In genomic region chr11:109865558-109866186, GRCh38 we compare ENCODE assay signal across 10 cellular contexts.
DNase-seq lines count a peak whose midpoint lies in the region; ATAC-seq and TF ChIP-seq lines count a peak whose summit lies in the region.
"Had no signal": no experiment of that assay in that cellular context is flagged by ENCODE, and none has a peak within 500 bp of the region (broad histone marks: within the 10 kb centered on the region; RNA-seq: fewer than 3 reads in every experiment).

No MANE protein-coding gene starts in this region.

- no peaks in the 10 kb centered on the region for H3K9me3 ChIP-seq in MM.1S (replicated peaks; ENCODE audit: insufficient read depth, low read length)

- no peaks in the 10 kb centered on the region for H3K36me3 Mint-ChIP-seq in brain

- H3F3A ChIP-seq in MM.1S (ENCODE audit: insufficient read depth, low read length): no peaks in the 10 kb centered on the region

- TF ChIP-seq CTCF in MM.1S (IDR thresholded peaks at IDR 0.05; ENCODE audit: low read length) (peak; percentile 41), brain (conservative IDR thresholded peaks at IDR 0.05) (peak; percentile 41 to 44)

- in situ Hi-C loops in G401 (cut with HindIII; ENCODE audit: low sequenced_read_pairs): no loop called here

- H3K27ac ChIP-seq in MM.1S (ENCODE audit: low read length): no peak overlapping the region

- no peak overlapping the region for H3K4me2 ChIP-seq in MM.1S (ENCODE audit: low read depth, low read length)

- no peaks in the 10 kb centered on the region for H3K27me3 ChIP-seq in MM.1S (replicated peaks; ENCODE audit: insufficient read depth, low read length)

- no peak overlapping the region for H3K9ac ChIP-seq in MM.1S (ENCODE audit: low read length)

- no peak for ATAC-seq in activated CD4-positive, CD25-positive, alpha-beta regulatory T cell treated with anti-CD3 and anti-CD28 coated beads, Interleukin-2, amount 50 U/mL, for 24 hours
- no peak for ATAC-seq in GM21528 (IDR thresholded peaks at IDR 0.05; ENCODE audit: low FRiP score, unreplicated experiment)

- peak overlapping the region in 1 of 5 experiments; percentile 29 for H3K27ac Mint-ChIP-seq in brain

- no peak overlapping the region for H2AFZ ChIP-seq in MM.1S (ENCODE audit: low read length)

- no peaks in the 10 kb centered on the region for H3K9me2 ChIP-seq in MM.1S (replicated peaks; ENCODE audit: insufficient read depth, low read length)

- H3K4me3 ChIP-seq in MM.1S (ENCODE audit: low read length): no peak overlapping the region
- H3K4me3 ChIP-seq: lung had no signal

- peaks cover 0 to 2% (median 0%) of the 10 kb centered on the region in 5 experiments for H3K9me3 Mint-ChIP-seq in brain

- no peaks in the 10 kb centered on the region for H4K20me1 ChIP-seq in MM.1S (ENCODE audit: insufficient read depth, low read length)

- no peaks in the 10 kb centered on the region for H3K79me2 ChIP-seq in MM.1S (ENCODE audit: low read length)

- no peaks in the 10 kb centered on the region for H3K36me3 ChIP-seq in MM.1S (replicated peaks; ENCODE audit: insufficient read depth, low read length)

- DNase-seq in G401 (ENCODE audit: low spot score) (peak; percentile 79), MM.1S (no peak), nucleus accumbens (lab: John Stamatoyannopoulos, UW) (peak in 31 of 56 donors; percentile 2 to 58 (median 12)), NOMO-1 (lab: John Stamatoyannopoulos, UW; ENCODE audit: unreplicated experiment in 2 of 2) (no peak), GM19240 (ENCODE audit: insufficient read length, low spot score) (no peak)
- DNase-seq: cortex of kidney had no signal

- H3K27me3 Mint-ChIP-seq in brain: peaks cover 6% of the 10 kb centered on the region

- H3K4me3 Mint-ChIP-seq in brain: no peak overlapping the region

- peaks cover 17% of the 10 kb centered on the region for H3K4me1 Mint-ChIP-seq in brain

- no peaks in the 10 kb centered on the region for H3K4me1 ChIP-seq in MM.1S (ENCODE audit: low read length)

Comparison
In these comparisons a context has a peak if more than half of its experiments do, and no peak if none do; other contexts are left out.
1. DNase-seq: peak in G401 (single experiment) and nucleus accumbens (31 of 56); none in MM.1S (single experiment), NOMO-1 (0 of 2) and GM19240 (single experiment).